Comparison of ENCODE assay signal across 26 cellular contexts in the genomic region with DNA sequence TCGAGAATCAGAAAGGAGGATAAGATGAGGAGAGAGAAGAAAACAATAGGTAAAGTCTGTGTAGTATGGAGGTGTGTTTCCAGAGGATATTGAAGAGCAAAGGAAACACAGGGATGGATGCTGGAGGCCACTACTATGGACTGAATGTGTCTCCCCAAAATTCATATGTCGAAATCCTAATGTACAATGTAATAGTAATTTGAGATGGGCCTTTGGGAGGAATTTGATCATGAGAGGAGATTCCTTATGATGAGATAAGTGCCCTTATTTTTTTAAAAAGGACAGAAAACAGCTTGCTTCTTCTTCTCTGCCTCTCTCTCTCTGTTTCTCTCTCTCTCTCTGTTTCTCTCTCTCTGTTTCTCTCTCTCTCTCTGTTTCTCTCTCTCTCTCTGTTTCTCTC.
DNase-seq lines count a peak whose midpoint lies in the region; FAIRE-seq and TF ChIP-seq lines count a peak whose summit lies in the region.
"Had no signal": no experiment of that assay in that cellular context is flagged by ENCODE, and none has a peak within 500 bp of the region (broad histone marks: within the 10 kb centered on the region; RNA-seq: fewer than 3 reads in every experiment).

No MANE protein-coding gene starts in this region.

- H3K27me3 ChIP-seq in adipocyte (replicated peaks; ENCODE audit: control insufficient read depth, insufficient read depth, low read length) (no peaks in the 10 kb centered on the region), transverse colon (no peaks in the 10 kb centered on the region)
- H3K27me3 ChIP-seq: heart left ventricle, MG63 had no signal

- H3K27ac Mint-ChIP-seq in osteocyte (ENCODE audit: unreplicated experiment), result peak overlapping the region; percentile 96
- H3K27ac Mint-ChIP-seq: effector memory CD8-positive, alpha-beta T cell; T-cell had no signal

- peaks cover 4% of the 10 kb centered on the region for H3K36me3 Mint-ChIP-seq in osteocyte (ENCODE audit: unreplicated experiment)
- H3K36me3 Mint-ChIP-seq: naive B cell, T-cell had no signal

- H3K27me3 Mint-ChIP-seq in osteocyte (ENCODE audit: unreplicated experiment), result no peaks in the 10 kb centered on the region
- H3K27me3 Mint-ChIP-seq: effector memory CD8-positive, alpha-beta T cell; naive B cell; T-cell had no signal

- TF ChIP-seq EP300 in transverse colon (IDR thresholded peaks at IDR 0.05; ENCODE audit: low read depth), result no peak

- TF ChIP-seq POLR2A in H54 (IDR thresholded peaks at IDR 0.05; ENCODE audit: low read depth, low read length) (no peak), erythroblast (IDR thresholded peaks at IDR 0.05; ENCODE audit: low read length) (no peak), transverse colon (IDR thresholded peaks at IDR 0.05) (no peak)

- FAIRE-seq in H54 (lab: Jason Lieb, UNC), result peak; percentile 62
- FAIRE-seq: GM12891, TTC549 had no signal

- TF ChIP-seq CTCF in osteocyte (IDR thresholded peaks at IDR 0.05), result no peak
- no peak for TF ChIP-seq CTCF in transverse colon (IDR thresholded peaks at IDR 0.05)

- H3K4me1 Mint-ChIP-seq in osteocyte (ENCODE audit: unreplicated experiment), result peaks cover 78% of the 10 kb centered on the region
- H3K4me1 Mint-ChIP-seq: naive B cell, T-cell had no signal

- intact Hi-C loops in transverse colon (cut with DNase I; ENCODE audit: low total_unique reads), result no loop called here

- no peaks in the 10 kb centered on the region for H3K36me3 ChIP-seq in adipocyte (ENCODE audit: control insufficient read depth, insufficient read depth, low read length, severe bottlenecking)
- H3K36me3 ChIP-seq in transverse colon, result no peaks in the 10 kb centered on the region
- H3K36me3 ChIP-seq: heart left ventricle, thoracic aorta had no signal

- peaks cover 24% of the 10 kb centered on the region for H3K9me3 Mint-ChIP-seq in osteocyte (ENCODE audit: unreplicated experiment)

- 72 to 74% methylated on average over 2 of the region's 2 CpGs for WGBS in transverse colon (ENCODE audit: low coverage in 1 of 2), 2 donors

- peak overlapping the region; percentile 40 for H3K9ac ChIP-seq in adipocyte (ENCODE audit: low read length)

- no peak overlapping the region for H3K27ac ChIP-seq in transverse colon

- H3K4me3 ChIP-seq in adipocyte (ENCODE audit: low read length) (peak overlapping the region; percentile 11), transverse colon (no peak overlapping the region)
- H3K4me3 ChIP-seq: heart left ventricle, MG63, thoracic aorta had no signal

- in situ Hi-C loops in transverse colon (cut with MboI; ENCODE audit: low pct_ligation_motif_present in 1 of 4, low pct_unique_long_range_greater_than_20kb in 1 of 4, low sequenced_read_pairs in 3 of 4), result loop anchor here (25.0 kb wide), 1 partner anchor 707 kb away; no protein-coding TSS in a partner anchor

- DNase-seq in H54 (ENCODE audit: insufficient read length, low spot score), result no peak
- DNase-seq in adipocyte (ENCODE audit: low read depth), result peak; percentile 48
- peak; percentile 67 for DNase-seq in fibroblast of peridontal ligament (ENCODE audit: extremely low read depth)
- no peak for DNase-seq in osteocyte (ENCODE audit: extremely low spot score, unreplicated experiment)
- DNase-seq in NCI-H1105 treated with DMSO at 0.1 percent for 48 hours (lab: John Stamatoyannopoulos, UW), result no peak
- DNase-seq in activated naive CD4-positive, alpha-beta T cell (lab: John Stamatoyannopoulos, UW), result no peak
- no peak for DNase-seq in erythroblast (lab: John Stamatoyannopoulos, UW)
- no peak for DNase-seq in transverse colon
- DNase-seq: activated CD4-positive, alpha-beta T cell treated with anti-CD3 and anti-CD28 coated beads for 1 hour; activated effector memory CD4-positive, alpha-beta T cell treated with anti-CD3 and anti-CD28 coated beads, Interleukin-2, amount 50 U/mL, for 16 hours; C1 segment of cervical spinal cord; DND-41; effector memory CD8-positive, alpha-beta T cell; heart left ventricle; naive B cell; NCI-H1417 treated with DMSO at 0.1 percent for 48 hours; NCI-H446; occipital lobe; retina; stimulated activated CD4-positive, alpha-beta T cell treated with anti-CD3 and anti-CD28 coated beads, Interleukin-4, amount 100 ng/mL, for 1 hour; stimulated activated naive CD4-positive, alpha-beta T cell; T-cell had no signal

- no peak overlapping the region for H3K4me3 Mint-ChIP-seq in osteocyte (ENCODE audit: unreplicated experiment)
- H3K4me3 Mint-ChIP-seq: effector memory CD8-positive, alpha-beta T cell; naive B cell; T-cell had no signal

- H3K4me1 ChIP-seq in adipocyte (ENCODE audit: control insufficient read depth, insufficient read depth, low read length) (peaks cover 38% of the 10 kb centered on the region), transverse colon (peaks cover 0 to 4% (median 0%) of the 10 kb centered on the region in 4 donors)

- H3K9me3 ChIP-seq in adipocyte (ENCODE audit: control insufficient read depth, low read length) (no peaks in the 10 kb centered on the region), transverse colon (no peaks in the 10 kb centered on the region)
- H3K9me3 ChIP-seq: heart left ventricle, MG63, thoracic aorta had no signal

Comparison
In these comparisons a context has a peak if more than half of its experiments do, and no peak if none do; other contexts are left out.
1. DNase-seq: peak in adipocyte (single experiment) and fibroblast of peridontal ligament (single experiment); none in H54 (single experiment), osteocyte (single experiment), NCI-H1105 treated with DMSO at 0.1 percent for 48 hours (single experiment), activated naive CD4-positive, alpha-beta T cell (0 of 4), erythroblast (0 of 2) and transverse colon (single experiment).